ENCODE assay signal across 1 cellular context in the genomic region with DNA sequence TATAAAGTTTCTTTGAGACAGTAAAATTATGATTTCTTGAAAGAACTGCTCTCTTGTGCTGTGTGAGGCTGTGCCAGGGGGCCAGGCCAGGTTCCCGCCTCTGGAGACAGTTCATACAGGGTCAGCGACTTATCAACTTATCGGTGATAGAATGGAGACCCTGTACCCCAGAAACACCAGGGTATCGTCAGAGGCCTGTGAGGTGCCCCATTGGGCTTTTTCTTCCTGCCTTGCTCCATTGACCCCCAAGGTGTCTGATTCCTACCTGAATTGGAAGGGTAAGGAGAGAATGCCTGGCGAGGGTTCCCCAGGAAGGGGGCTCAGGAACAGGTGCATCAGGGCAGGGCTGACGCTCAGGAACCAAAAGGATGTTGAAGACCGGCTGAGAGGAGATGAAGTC.
TF ChIP-seq lines count a peak whose summit lies in the region.

No MANE protein-coding gene starts in this region.

TF ChIP-seq in H1, 55 proteins besides CTCF, POLR2A, EP300 and RAD21:
- TF ChIP-seq POLR2AphosphoS5 (IDR thresholded peaks at IDR 0.05; ENCODE audit: low read depth, low read length) (no peak), RNF2 (IDR thresholded peaks at IDR 0.05; ENCODE audit: borderline replicate concordance, low read depth, low read length, missing control alignments, poor library complexity, severe bottlenecking) (peak; percentile 85)
